20 cellular contexts compared by ENCODE assay signal in genomic region chr19:40666803-40667438, GRCh38. TPM values are rescaled to one million over a fixed set of nuclear protein-coding genes. Genes with fewer than 3 reads are reported as not detected.
DNase-seq lines count a peak whose midpoint lies in the region; ATAC-seq, FAIRE-seq and TF ChIP-seq lines count a peak whose summit lies in the region.
"Had no signal": no experiment of that assay in that cellular context is flagged by ENCODE, and none has a peak within 500 bp of the region (broad histone marks: within the 10 kb centered on the region; RNA-seq: fewer than 3 reads in every experiment).

No MANE protein-coding gene starts in this region.

- TF ChIP-seq CTCF in mammary epithelial cell (conservative IDR thresholded peaks at IDR 0.05 in 1 of 2, IDR thresholded peaks at IDR 0.05 in 1 of 2; ENCODE audit: extremely low read depth in 1 of 2, insufficient read depth in 1 of 2, low read depth in 1 of 2, low read length in 2 of 2) (no peak), breast epithelium (IDR thresholded peaks at IDR 0.05) (no peak), keratinocyte (optimal IDR thresholded peaks at IDR 0.05 in 1 of 3, IDR thresholded peaks at IDR 0.05 in 1 of 3, conservative IDR thresholded peaks at IDR 0.05 in 1 of 3; ENCODE audit: extremely low read depth in 1 of 3, insufficient read depth in 2 of 3, low read length in 3 of 3) (no peak), vagina (IDR thresholded peaks at IDR 0.05) (no peak), prostate gland (IDR thresholded peaks at IDR 0.05) (no peak)

- H3K27me3 ChIP-seq in mammary epithelial cell (ENCODE audit: insufficient read depth, low read length): no peaks in the 10 kb centered on the region
- no peaks in the 10 kb centered on the region for H3K27me3 ChIP-seq in breast epithelium
- H3K27me3 ChIP-seq in keratinocyte (ENCODE audit: control insufficient read depth, extremely low read depth, insufficient read depth, low read length): no peaks in the 10 kb centered on the region
- no peaks in the 10 kb centered on the region for H3K27me3 ChIP-seq in vagina
- H3K27me3 ChIP-seq in prostate gland (replicated peaks; ENCODE audit: insufficient read depth): no peaks in the 10 kb centered on the region
- H3K27me3 ChIP-seq: heart left ventricle had no signal

- TF ChIP-seq POLR2A in breast epithelium (IDR thresholded peaks at IDR 0.05): no peak
- no peak for TF ChIP-seq POLR2A in vagina (IDR thresholded peaks at IDR 0.05)
- no peak for TF ChIP-seq POLR2A in prostate gland (IDR thresholded peaks at IDR 0.05)

- peak overlapping the region; percentile 8 for H3K4me3 Mint-ChIP-seq in activated T-helper 17 cell treated with anti-CD3 and anti-CD28 coated beads, Interleukin-2, amount 50 U/mL, for 72 hours
- H3K4me3 Mint-ChIP-seq: activated T-helper 1 cell treated with anti-CD3 and anti-CD28 coated beads, Interleukin-12 subunit alpha, Interleukin-12 subunit beta, Interleukin-2, Interleukin-4 antibody, amounts not matched to agents 30 ng/mL and 10 ng/mL and 1 ng/mL, durations not matched to agents 14 hours and 24 hours and 36 hours; CD8-positive, alpha-beta T cell; central memory CD8-positive, alpha-beta T cell had no signal

- peaks cover 11% of the 10 kb centered on the region for H3K36me3 ChIP-seq in mammary epithelial cell (ENCODE audit: insufficient read depth, low read length)
- H3K36me3 ChIP-seq in breast epithelium: no peaks in the 10 kb centered on the region
- peaks cover 17% of the 10 kb centered on the region in 2 experiments for H3K36me3 ChIP-seq in keratinocyte (ENCODE audit: control insufficient read depth in 2 of 2, extremely low read depth in 1 of 2, insufficient read depth in 2 of 2, low read length in 2 of 2)
- peaks cover 4 to 52% of the 10 kb centered on the region in 2 donors for H3K36me3 ChIP-seq in vagina
- H3K36me3 ChIP-seq in prostate gland: peaks cover 0 to 12% of the 10 kb centered on the region in 2 donors

- H2AFZ ChIP-seq in mammary epithelial cell (ENCODE audit: low read depth, low read length) (no peak overlapping the region), keratinocyte (ENCODE audit: control insufficient read depth, low read length) (no peak overlapping the region)

- no peak overlapping the region for H3K9ac ChIP-seq in mammary epithelial cell (ENCODE audit: insufficient read depth, low read length)
- no peak overlapping the region for H3K9ac ChIP-seq in keratinocyte (ENCODE audit: control insufficient read depth, extremely low read depth, insufficient read depth, low read length)

- peaks cover 5% of the 10 kb centered on the region for H3K4me1 Mint-ChIP-seq in activated T-helper 17 cell treated with anti-CD3 and anti-CD28 coated beads, Interleukin-2, amount 50 U/mL, for 72 hours

- no peaks in the 10 kb centered on the region for H3K27me3 Mint-ChIP-seq in activated T-helper 17 cell treated with anti-CD3 and anti-CD28 coated beads, Interleukin-2, amount 50 U/mL, for 72 hours
- H3K27me3 Mint-ChIP-seq: central memory CD8-positive, alpha-beta T cell had no signal

- intact Hi-C loops in mammary epithelial cell (cut with micrococcal nuclease): loop anchor here (1.0 to 2.0 kb wide), 3 partner anchors 24 to 84 kb away; partner anchors contain the start of genes ACTMAP, COQ8B, NUMBL and SNRPA
- intact Hi-C loops in breast epithelium (cut with DNase I; ENCODE audit: low total_unique reads): loop anchor here (10.0 kb wide), 1 partner anchor 148 kb away; no protein-coding TSS in a partner anchor
- intact Hi-C loops in vagina (cut with DNase I): no loop called here
- intact Hi-C loops in prostate gland (cut with DNase I): loop anchor here (10.0 kb wide), 2 partner anchors 238 to 468 kb away; no protein-coding TSS in a partner anchor

- no peak overlapping the region for H3K4me2 ChIP-seq in mammary epithelial cell (ENCODE audit: insufficient read depth, low read depth, low read length)
- peak overlapping the region; percentile 18 for H3K4me2 ChIP-seq in keratinocyte (ENCODE audit: control insufficient read depth, extremely low read depth, insufficient read depth, low read depth, low read length)

- FAIRE-seq in keratinocyte (lab: Jason Lieb, UNC): no peak
- FAIRE-seq: small intestine had no signal

- 91% methylated on average over 7 of the region's 14 CpGs for WGBS in mammary epithelial cell (ENCODE audit: low coverage, missing lambda C conversion rate)
- 84% methylated on average over 14 of the region's 14 CpGs for WGBS in prostate gland

- no peak for ATAC-seq in activated T-helper 17 cell treated with anti-CD3 and anti-CD28 coated beads, Interleukin-2, amount 50 U/mL, for 72 hours (replicated peaks)
- ATAC-seq: CD8-positive, alpha-beta T cell; heart left ventricle had no signal

- no peaks in the 10 kb centered on the region for H3K9me3 Mint-ChIP-seq in activated T-helper 17 cell treated with anti-CD3 and anti-CD28 coated beads, Interleukin-2, amount 50 U/mL, for 72 hours
- H3K9me3 Mint-ChIP-seq: central memory CD8-positive, alpha-beta T cell had no signal

- in situ Hi-C loops in mammary epithelial cell (cut with MboI; ENCODE audit: low sequenced_read_pairs in 2 of 2): loop anchor here in 1 of 2 donors (5.0 kb wide), 1 partner anchor 145 kb away; no protein-coding TSS in a partner anchor

- CTCF ChIA-PET in mammary epithelial cell (lab: Charles Lee; ENCODE audit: low non-redundant PET): no interaction called here

- no peaks in the 10 kb centered on the region for H4K20me1 ChIP-seq in mammary epithelial cell (ENCODE audit: insufficient read depth, low read length)
- no peaks in the 10 kb centered on the region for H4K20me1 ChIP-seq in keratinocyte (ENCODE audit: control insufficient read depth, extremely low read depth, insufficient read depth, low read length)

- H3K27ac ChIP-seq in mammary epithelial cell (ENCODE audit: insufficient read depth, low read depth, low read length) (peak overlapping the region; percentile 53), breast epithelium (no peak overlapping the region), keratinocyte (ENCODE audit: control insufficient read depth, insufficient read depth, low read length) (peak overlapping the region; percentile 59), vagina (peak overlapping the region; percentile 47), prostate gland (no peak overlapping the region)
- H3K27ac ChIP-seq: heart left ventricle had no signal

- DNase-seq in mammary epithelial cell (no peak), breast epithelium (ENCODE audit: low spot score in 2 of 2) (no peak), keratinocyte (ENCODE audit: low read depth, low spot score) (no peak), vagina (ENCODE audit: extremely low spot score in 2 of 2) (no peak), prostate gland (ENCODE audit: low spot score) (no peak), cerebellar cortex (ENCODE audit: low spot score) (no peak)
- no peak for DNase-seq in activated CD4-positive, CD25-positive, alpha-beta regulatory T cell (lab: John Stamatoyannopoulos, UW)
- DNase-seq: activated CD8-positive, alpha-beta memory T cell treated with anti-CD3 and anti-CD28 coated beads for 24 hours; amniotic stem cell; CD8-positive, alpha-beta T cell; DND-41; NCI-H1694 treated with DMSO at 0.1 percent for 48 hours; NCI-H748 treated with DMSO at 0.1 percent for 48 hours had no signal

- peaks cover 9% of the 10 kb centered on the region for H3K36me3 Mint-ChIP-seq in activated T-helper 17 cell treated with anti-CD3 and anti-CD28 coated beads, Interleukin-2, amount 50 U/mL, for 72 hours (ENCODE audit: low read depth)

- H3K79me2 ChIP-seq in mammary epithelial cell (ENCODE audit: insufficient read depth, low read length): no peaks in the 10 kb centered on the region
- no peaks in the 10 kb centered on the region for H3K79me2 ChIP-seq in keratinocyte (ENCODE audit: control insufficient read depth, insufficient read depth, low read length)

- H3K9me1 ChIP-seq in keratinocyte (ENCODE audit: control insufficient read depth, extremely low read depth, insufficient read depth, low read length): no peaks in the 10 kb centered on the region

- H3K4me3 ChIP-seq in mammary epithelial cell (replicated peaks in 1 of 3; ENCODE audit: insufficient read depth in 1 of 3, low read depth in 2 of 3, low read length in 3 of 3) (no peak overlapping the region), breast epithelium (no peak overlapping the region), keratinocyte (ENCODE audit: control insufficient read depth in 2 of 3, extremely low read depth in 1 of 3, insufficient read depth in 2 of 3, low read depth in 1 of 3, low read length in 3 of 3) (no peak overlapping the region), vagina (no peak overlapping the region), prostate gland (no peak overlapping the region)
- H3K4me3 ChIP-seq: HAP-1, heart left ventricle, lung had no signal

- peak overlapping the region; percentile 45 for H3K27ac Mint-ChIP-seq in activated T-helper 17 cell treated with anti-CD3 and anti-CD28 coated beads, Interleukin-2, amount 50 U/mL, for 72 hours
- H3K27ac Mint-ChIP-seq: activated T-helper 1 cell treated with anti-CD3 and anti-CD28 coated beads, Interleukin-12 subunit alpha, Interleukin-12 subunit beta, Interleukin-2, Interleukin-4 antibody, amounts not matched to agents 30 ng/mL and 10 ng/mL and 1 ng/mL, durations not matched to agents 14 hours and 24 hours and 36 hours; CD8-positive, alpha-beta T cell had no signal

- H3K4me1 ChIP-seq in mammary epithelial cell (ENCODE audit: insufficient read depth, low read length) (peaks cover 22% of the 10 kb centered on the region), breast epithelium (no peaks in the 10 kb centered on the region), keratinocyte (ENCODE audit: control insufficient read depth, extremely low read depth, insufficient read depth, low read length) (peaks cover 12% of the 10 kb centered on the region), vagina (peaks cover 33% of the 10 kb centered on the region), prostate gland (replicated peaks) (no peaks in the 10 kb centered on the region)

- no TSS peak for BruUV-seq in mammary epithelial cell (replicated peaks; lab: Mats Ljungman, UMichigan)

- peaks cover 11% of the 10 kb centered on the region for H3K9me3 ChIP-seq in mammary epithelial cell (replicated peaks; ENCODE audit: insufficient read depth, low read length)
- H3K9me3 ChIP-seq in breast epithelium: no peaks in the 10 kb centered on the region
- H3K9me3 ChIP-seq in keratinocyte (ENCODE audit: control insufficient read depth, low read depth, low read length): peaks cover 3% of the 10 kb centered on the region
- no peaks in the 10 kb centered on the region for H3K9me3 ChIP-seq in vagina
- no peaks in the 10 kb centered on the region for H3K9me3 ChIP-seq in prostate gland
- H3K9me3 ChIP-seq: HAP-1 had no signal

- dilution Hi-C loops in mammary epithelial cell (cut with HindIII; ENCODE audit: low sequenced_read_pairs) (no loop called here), keratinocyte (cut with MboI; ENCODE audit: extremely low pct_ligation_motif_present, low sequenced_read_pairs) (no loop called here)

RNA-seq across cellular contexts. Expression of gene NUMBL, which starts 23.5 kb away (rescaled TPM):
- total RNA-seq in mammary epithelial cell (10 to 100 TPM; 12.5 to 21.2 TPM), breast epithelium (10 to 100 TPM; 24.6 to 34.7 (median 30.9) TPM), vagina (66.0 TPM), prostate gland (100 to 1,000 TPM in 1 of 2 donors, 10 to 100 TPM in 1; 24.3 to 102 TPM)
- polyA plus RNA-seq in mammary epithelial cell (9.3 TPM), keratinocyte (5.5 to 6.0 TPM (median 5.7 TPM) in 3 replicates)
- polyA minus RNA-seq in mammary epithelial cell (15.8 TPM), keratinocyte (7.4 to 12.4 TPM (median 7.8 TPM) in 3 replicates)
- total RNA-seq in activated T-helper 17 cell treated with anti-CD3 and anti-CD28 coated beads, Interleukin-2, amount 50 U/mL, for 72 hours: 10 to 100 TPM; 16.4 to 37.3 TPM
- 2.1 TPM for polyA plus RNA-seq in keratinocyte (2011; ENCODE audit: low read depth)
- polyA plus RNA-seq in keratinocyte (2011; cell fraction: cytosol; rRNA removed): 2.8 and 6.6 TPM in 2 replicates
- polyA plus RNA-seq in keratinocyte (2011; cell fraction: nucleus; rRNA removed): 17.4 and 21.6 TPM in 2 replicates
- polyA plus RNA-seq in keratinocyte (2012; ENCODE audit: low replicate concordance): 5.1 and 6.9 TPM in 2 replicates
- 7.7 TPM for polyA minus RNA-seq in keratinocyte (2011; cell fraction: cytosol; rRNA and poly(A)+ RNA removed)
- 6.2 and 12.3 TPM in 2 replicates for polyA minus RNA-seq in keratinocyte (2011; cell fraction: nucleus; rRNA and poly(A)+ RNA removed)

RNA-seq across cellular contexts. Expression of gene COQ8B, which starts 49.8 kb away (rescaled TPM):
- 10 to 100 TPM; 23.8 to 32.0 TPM for total RNA-seq in mammary epithelial cell
- polyA plus RNA-seq in mammary epithelial cell: 23.0 TPM
- polyA minus RNA-seq in mammary epithelial cell: 39.1 TPM
- total RNA-seq in breast epithelium: 10 to 100 TPM; 28.2 to 50.8 (median 45.7) TPM
- total RNA-seq in activated T-helper 17 cell treated with anti-CD3 and anti-CD28 coated beads, Interleukin-2, amount 50 U/mL, for 72 hours: 10 to 100 TPM; 31.0 to 54.8 TPM
- 11.0 to 13.8 TPM (median 13.8 TPM) in 3 replicates for polyA plus RNA-seq in keratinocyte
- 2.0 TPM for polyA plus RNA-seq in keratinocyte (2011; ENCODE audit: low read depth)
- polyA plus RNA-seq in keratinocyte (2011; cell fraction: cytosol; rRNA removed): 4.9 and 9.7 TPM in 2 replicates
- 17.3 and 23.2 TPM in 2 replicates for polyA plus RNA-seq in keratinocyte (2011; cell fraction: nucleus; rRNA removed)
- polyA plus RNA-seq in keratinocyte (2012; ENCODE audit: low replicate concordance): 10.2 and 16.4 TPM in 2 replicates
- polyA minus RNA-seq in keratinocyte: 8.6 to 18.7 TPM (median 10.4 TPM) in 3 replicates
- 11.7 TPM for polyA minus RNA-seq in keratinocyte (2011; cell fraction: cytosol; rRNA and poly(A)+ RNA removed)
- polyA minus RNA-seq in keratinocyte (2011; cell fraction: nucleus; rRNA and poly(A)+ RNA removed): 11.3 and 12.1 TPM in 2 replicates
- total RNA-seq in vagina: 51.1 TPM
- total RNA-seq in prostate gland: 10 to 100 TPM; 61.2 to 64.4 TPM

RNA-seq across cellular contexts. Expression of gene ITPKC, which starts 50.0 kb away (rescaled TPM):
- 10 to 100 TPM; 38.7 to 40.0 TPM for total RNA-seq in mammary epithelial cell
- 25.4 TPM for polyA plus RNA-seq in mammary epithelial cell
- 36.0 TPM for polyA minus RNA-seq in mammary epithelial cell
- 10 to 100 TPM; 41.8 to 71.6 (median 55.1) TPM for total RNA-seq in breast epithelium
- 10 to 100 TPM in 1 of 2 donors, 1 to 10 TPM in 1; 7.0 to 14.5 TPM for total RNA-seq in activated T-helper 17 cell treated with anti-CD3 and anti-CD28 coated beads, Interleukin-2, amount 50 U/mL, for 72 hours
- 17.0 to 32.6 TPM (median 17.2 TPM) in 3 replicates for polyA plus RNA-seq in keratinocyte
- 90.2 TPM for polyA plus RNA-seq in keratinocyte (2011; ENCODE audit: low read depth)
- polyA plus RNA-seq in keratinocyte (2011; cell fraction: cytosol; rRNA removed): 14.9 and 18.4 TPM in 2 replicates
- 35.1 and 39.9 TPM in 2 replicates for polyA plus RNA-seq in keratinocyte (2011; cell fraction: nucleus; rRNA removed)
- polyA plus RNA-seq in keratinocyte (2012; ENCODE audit: low replicate concordance): 23.3 and 78.9 TPM in 2 replicates
- 26.8 to 44.5 TPM (median 40.3 TPM) in 3 replicates for polyA minus RNA-seq in keratinocyte
- 29.4 TPM for polyA minus RNA-seq in keratinocyte (2011; cell fraction: cytosol; rRNA and poly(A)+ RNA removed)
- polyA minus RNA-seq in keratinocyte (2011; cell fraction: nucleus; rRNA and poly(A)+ RNA removed): 34.6 and 37.9 TPM in 2 replicates
- total RNA-seq in vagina: 92.6 TPM
- 10 to 100 TPM; 40.8 to 44.5 TPM for total RNA-seq in prostate gland

Comparison
In these comparisons a context has a peak if more than half of its experiments do, and no peak if none do; other contexts are left out.
1. H3K27ac ChIP-seq: peak in mammary epithelial cell (single experiment), keratinocyte (single experiment) and vagina (single experiment); none in breast epithelium (0 of 2) and prostate gland (0 of 2).